12 cellular contexts compared by ENCODE assay signal in genomic region chr5:154311362-154311761, GRCh38.
DNase-seq lines count a peak whose midpoint lies in the region; ATAC-seq and TF ChIP-seq lines count a peak whose summit lies in the region.
"Had no signal": no experiment of that assay in that cellular context is flagged by ENCODE, and none has a peak within 500 bp of the region (broad histone marks: within the 10 kb centered on the region; RNA-seq: fewer than 3 reads in every experiment).

No MANE protein-coding gene starts in this region.

- no peak for TF ChIP-seq CTCF in AG10803 (conservative IDR thresholded peaks at IDR 0.05; ENCODE audit: low read length)

- no peak overlapping the region for H3K4me3 ChIP-seq in AG10803 (ENCODE audit: low read length)
- H3K4me3 ChIP-seq: right atrium auricular region had no signal

- H3K27ac Mint-ChIP-seq in activated naive CD8-positive, alpha-beta T cell treated with anti-CD3 and anti-CD28 coated beads, Interleukin-2, amount 50 U/mL, for 24 hours, result peak overlapping the region; percentile 39
- no peak overlapping the region for H3K27ac Mint-ChIP-seq in T-helper 2 cell treated with Interferon-gamma antibody and Interleukin-4, amounts not matched to agents 5 μg/mL and 100 μg/mL, for 36 hours
- H3K27ac Mint-ChIP-seq: stimulated activated naive B cell treated with anti-CD40 and anti-IgM and Interleukin-4, amounts not matched to agents 10 μg/mL and 1 μg/mL and 100 μg/mL, for 72 hours had no signal

- in situ Hi-C loops in KBM-7 (cut with MboI; ENCODE audit: low pct_unique_long_range_greater_than_20kb, low sequenced_read_pairs), result no loop called here

- ATAC-seq in GM19351 (IDR thresholded peaks at IDR 0.05; ENCODE audit: unreplicated experiment) (peak; percentile 67), HG03442 (IDR thresholded peaks at IDR 0.05; ENCODE audit: unreplicated experiment) (peak; percentile 64)
- peak; percentile 52 for ATAC-seq in activated naive CD8-positive, alpha-beta T cell treated with anti-CD3 and anti-CD28 coated beads, Interleukin-2, amount 50 U/mL, for 24 hours
- ATAC-seq: stimulated activated naive B cell treated with anti-CD40 and anti-IgM and Interleukin-4, amounts not matched to agents 10 μg/mL and 1 μg/mL and 100 μg/mL, for 72 hours had no signal

- H3K36me3 Mint-ChIP-seq in activated naive CD8-positive, alpha-beta T cell treated with anti-CD3 and anti-CD28 coated beads, Interleukin-2, amount 50 U/mL, for 24 hours (ENCODE audit: low read depth), result peaks cover 25% of the 10 kb centered on the region
- no peaks in the 10 kb centered on the region for H3K36me3 Mint-ChIP-seq in T-helper 2 cell treated with Interferon-gamma antibody and Interleukin-4, amounts not matched to agents 5 μg/mL and 100 μg/mL, for 36 hours (ENCODE audit: low read depth)

- DNase-seq in AG10803 (ENCODE audit: low read depth) (peak; percentile 11), NCI-H2081 (lab: John Stamatoyannopoulos, UW) (no peak), KBM-7 (no peak), NCI-H524 treated with DMSO at 0.1 percent for 48 hours (lab: John Stamatoyannopoulos, UW) (no peak)
- no peak for DNase-seq in activated naive CD8-positive, alpha-beta T cell treated with anti-CD3 and anti-CD28 coated beads, Interleukin-2, amount 50 U/mL, for 24 hours
- DNase-seq in T-helper 2 cell treated with Interferon-gamma antibody and Interleukin-4, amounts not matched to agents 5 μg/mL and 100 μg/mL, for 36 hours (ENCODE audit: low spot score), result no peak
- DNase-seq: NCI-H2029; stimulated activated naive B cell treated with anti-CD40 and anti-IgM and Interleukin-4, amounts not matched to agents 10 μg/mL and 1 μg/mL and 100 μg/mL, for 72 hours had no signal

- no peaks in the 10 kb centered on the region for H3K9me3 Mint-ChIP-seq in activated naive CD8-positive, alpha-beta T cell treated with anti-CD3 and anti-CD28 coated beads, Interleukin-2, amount 50 U/mL, for 24 hours
- no peaks in the 10 kb centered on the region for H3K9me3 Mint-ChIP-seq in T-helper 2 cell treated with Interferon-gamma antibody and Interleukin-4, amounts not matched to agents 5 μg/mL and 100 μg/mL, for 36 hours
- H3K9me3 Mint-ChIP-seq: CD4-positive, CD25-positive, alpha-beta regulatory T cell had no signal

- H3K4me3 Mint-ChIP-seq in activated naive CD8-positive, alpha-beta T cell treated with anti-CD3 and anti-CD28 coated beads, Interleukin-2, amount 50 U/mL, for 24 hours, result no peak overlapping the region
- no peak overlapping the region for H3K4me3 Mint-ChIP-seq in T-helper 2 cell treated with Interferon-gamma antibody and Interleukin-4, amounts not matched to agents 5 μg/mL and 100 μg/mL, for 36 hours
- H3K4me3 Mint-ChIP-seq: CD4-positive, CD25-positive, alpha-beta regulatory T cell; stimulated activated naive B cell treated with anti-CD40 and anti-IgM and Interleukin-4, amounts not matched to agents 10 μg/mL and 1 μg/mL and 100 μg/mL, for 72 hours had no signal

- H3K27me3 Mint-ChIP-seq in activated naive CD8-positive, alpha-beta T cell treated with anti-CD3 and anti-CD28 coated beads, Interleukin-2, amount 50 U/mL, for 24 hours, result no peaks in the 10 kb centered on the region
- no peaks in the 10 kb centered on the region for H3K27me3 Mint-ChIP-seq in T-helper 2 cell treated with Interferon-gamma antibody and Interleukin-4, amounts not matched to agents 5 μg/mL and 100 μg/mL, for 36 hours (ENCODE audit: low read depth)
- H3K27me3 Mint-ChIP-seq: CD4-positive, CD25-positive, alpha-beta regulatory T cell; stimulated activated naive B cell treated with anti-CD40 and anti-IgM and Interleukin-4, amounts not matched to agents 10 μg/mL and 1 μg/mL and 100 μg/mL, for 72 hours had no signal

- peaks cover 33% of the 10 kb centered on the region for H3K4me1 Mint-ChIP-seq in activated naive CD8-positive, alpha-beta T cell treated with anti-CD3 and anti-CD28 coated beads, Interleukin-2, amount 50 U/mL, for 24 hours
- H3K4me1 Mint-ChIP-seq in T-helper 2 cell treated with Interferon-gamma antibody and Interleukin-4, amounts not matched to agents 5 μg/mL and 100 μg/mL, for 36 hours (ENCODE audit: low read depth), result peaks cover 15% of the 10 kb centered on the region
